In genomic region chr12:51419473-51420228, GRCh38 we compare ENCODE assay signal across 1 cellular context.
TF ChIP-seq lines count a peak whose summit lies in the region.

No MANE protein-coding gene starts in this region.

TF ChIP-seq in WTC11, 78 proteins besides CTCF, POLR2A, EP300 and RAD21 (continued from another document):
- TF ChIP-seq HMGXB4 (CRISPR knock-in tag; IDR thresholded peaks at IDR 0.05) = no peak
- TF ChIP-seq FOXJ3 (CRISPR knock-in tag; IDR thresholded peaks at IDR 0.05; ENCODE audit: borderline replicate concordance) = no peak
TF ChIP-seq in WTC11: peak in this region for 0.
